In the genomic region with DNA sequence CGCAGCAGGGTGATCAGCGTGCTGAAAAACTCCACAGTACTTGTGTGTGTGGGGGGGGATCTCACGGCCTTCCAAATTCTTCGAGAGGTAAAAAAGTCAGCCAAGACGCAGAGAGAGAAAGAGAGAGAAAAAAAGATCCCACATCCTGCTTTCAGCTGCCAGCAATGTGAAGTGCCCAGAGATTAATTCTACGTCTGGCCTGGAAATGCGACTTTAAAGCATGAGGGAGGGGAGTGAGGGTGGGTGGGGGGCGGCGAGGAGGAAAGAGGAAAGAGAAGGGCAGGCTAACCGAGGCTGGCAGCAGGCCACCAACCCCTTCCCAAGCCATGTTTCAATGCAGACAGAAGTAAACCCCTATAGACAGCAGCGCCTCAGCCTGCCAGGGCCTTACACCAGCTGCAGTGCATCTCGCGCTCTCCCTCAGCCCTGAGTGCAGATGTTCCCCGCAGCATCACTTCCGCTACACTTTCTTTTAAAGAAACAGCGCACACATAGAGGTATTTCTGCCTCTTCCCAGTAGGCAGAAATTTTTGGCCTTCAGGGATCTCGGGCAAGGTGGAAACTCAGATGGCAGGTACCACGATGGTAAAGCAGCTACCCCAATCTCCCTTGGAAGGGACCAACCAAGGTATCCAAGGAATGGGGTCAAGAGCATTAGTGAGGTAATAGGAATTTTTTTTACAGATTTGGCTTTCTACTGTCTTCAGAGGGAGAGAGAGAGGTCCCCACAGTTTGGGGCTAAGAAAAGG, we compare ENCODE assay signal across 8 cellular contexts.
DNase-seq lines count a peak whose midpoint lies in the region; ATAC-seq and TF ChIP-seq lines count a peak whose summit lies in the region.

No MANE protein-coding gene starts in this region.

- intact Hi-C loops in CD14-positive monocyte (cut with micrococcal nuclease), result no loop called here
- intact Hi-C loops in testis (cut with DNase I; ENCODE audit: low total_unique reads), result no loop called here

- ATAC-seq in GM21381 (IDR thresholded peaks at IDR 0.05; ENCODE audit: unreplicated experiment), result peak; percentile 84

- H3K4me3 Mint-ChIP-seq in CD14-positive monocyte, result peak overlapping the region; percentile 39 to 56
- H3K4me3 Mint-ChIP-seq in nephron, result peak overlapping the region; percentile 56 to 69 (median 62)

- H3K4me3 ChIP-seq in epithelial cell of esophagus (ENCODE audit: low read length), result no peak overlapping the region
- H3K4me3 ChIP-seq in testis, result no peak overlapping the region

- TF ChIP-seq CTCF in CD14-positive monocyte (IDR thresholded peaks at IDR 0.05), result no peak
- TF ChIP-seq CTCF in epithelial cell of esophagus (IDR thresholded peaks at IDR 0.05; ENCODE audit: insufficient read depth, low read depth, low read length, missing control alignments), result no peak
- no peak for TF ChIP-seq CTCF in nephron (IDR thresholded peaks at IDR 0.05; ENCODE audit: unreplicated experiment in 3 of 3)
- no peak for TF ChIP-seq CTCF in testis (IDR thresholded peaks at IDR 0.05)

- no peaks in the 10 kb centered on the region for H3K36me3 ChIP-seq in testis (ENCODE audit: low read depth, missing control alignments)

- H3K9me3 Mint-ChIP-seq in CD14-positive monocyte (no peaks in the 10 kb centered on the region), nephron (no peaks in the 10 kb centered on the region)

- no peak for TF ChIP-seq POLR2A in testis (IDR thresholded peaks at IDR 0.05)

- peak overlapping the region; percentile 71 to 81 for H3K27ac ChIP-seq in testis

- H3K9me3 ChIP-seq in testis, result no peaks in the 10 kb centered on the region

- DNase-seq in CD14-positive monocyte (ENCODE audit: low spot score), result peak; percentile 51
- peak; percentile 71 for DNase-seq in LHCN-M2 (ENCODE audit: low read depth)
- DNase-seq in activated CD8-positive, alpha-beta memory T cell treated with anti-CD3 and anti-CD28 coated beads, Interleukin-2, amount 50 U/mL, for 4 hours, result peak; percentile 58
- DNase-seq in epithelial cell of esophagus (ENCODE audit: low read depth), result peak; percentile 58
- peak; percentile 78 for DNase-seq in testis
- DNase-seq in RKO (ENCODE audit: low spot score), result no peak

- no peaks in the 10 kb centered on the region for H3K27me3 ChIP-seq in testis

- H3K27me3 Mint-ChIP-seq in CD14-positive monocyte (ENCODE audit: low read depth in 3 of 3), result peaks cover 0 to 3% (median 0%) of the 10 kb centered on the region in 3 donors
- no peaks in the 10 kb centered on the region for H3K27me3 Mint-ChIP-seq in nephron (ENCODE audit: low read depth)

- H3K4me1 ChIP-seq in testis, result peaks cover 36% of the 10 kb centered on the region

- 14 to 36% methylated on average over 18 of the region's 18 CpGs for WGBS in testis, 2 donors

- peak overlapping the region in 4 of 7 donors; percentile 14 to 58 (median 46) for H3K27ac Mint-ChIP-seq in CD14-positive monocyte
- H3K27ac Mint-ChIP-seq in nephron, result peak overlapping the region; percentile 98 to 100 (median 98)

- peaks cover 27% of the 10 kb centered on the region for H3K4me1 Mint-ChIP-seq in CD14-positive monocyte
- H3K4me1 Mint-ChIP-seq in nephron, result peaks cover 54% of the 10 kb centered on the region

- peaks cover 30 to 50% of the 10 kb centered on the region in 2 donors for H3K36me3 Mint-ChIP-seq in CD14-positive monocyte
- peaks cover 21% of the 10 kb centered on the region for H3K36me3 Mint-ChIP-seq in nephron (ENCODE audit: low read depth)
